Comparison of ENCODE assay signal across 1 cellular context in genomic region chr11:126113515-126113957, GRCh38.
A peak's percentile ranks its signal among the peaks of the same experiment; 100 is the strongest.
TF ChIP-seq lines count a peak whose summit lies in the region.

No MANE protein-coding gene starts in this region.

TF ChIP-seq in HepG2, 621 proteins besides CTCF, POLR2A, EP300 and RAD21 (continued from another document and continues in another):
- TF ChIP-seq ZNF512B (CRISPR knock-in tag; IDR thresholded peaks at IDR 0.05; ENCODE audit: borderline replicate concordance): no peak
- TF ChIP-seq CREM (IDR thresholded peaks at IDR 0.05): no peak
- TF ChIP-seq CREM (CRISPR knock-in tag; IDR thresholded peaks at IDR 0.05): no peak
- TF ChIP-seq HOXA3 (CRISPR knock-in tag; IDR thresholded peaks at IDR 0.05): peak; percentile 10; the same call in 1 of the 2 replicates
- TF ChIP-seq ZNF841 (CRISPR knock-in tag; IDR thresholded peaks at IDR 0.05; ENCODE audit: borderline replicate concordance): no peak
- no peak for TF ChIP-seq HBP1 (CRISPR knock-in tag; IDR thresholded peaks at IDR 0.05; ENCODE audit: low read depth)
- no peak for TF ChIP-seq IRF9 (CRISPR knock-in tag; IDR thresholded peaks at IDR 0.05; ENCODE audit: borderline replicate concordance)
- TF ChIP-seq ZNF101 (CRISPR knock-in tag; IDR thresholded peaks at IDR 0.05; ENCODE audit: borderline replicate concordance, low read depth): no peak
- TF ChIP-seq ZBTB25 (CRISPR knock-in tag; IDR thresholded peaks at IDR 0.05): no peak
- TF ChIP-seq ZMAT3 (CRISPR knock-in tag; conservative IDR thresholded peaks at IDR 0.05): no peak
- 0 out of 2 replicates have a peak, but pooled peaks have one; percentile 7 for TF ChIP-seq ZNF292 (CRISPR knock-in tag; IDR thresholded peaks at IDR 0.05; ENCODE audit: borderline replicate concordance, low read depth)
- peak; percentile 75; the same call in 1 of the 2 replicates for TF ChIP-seq MAX (IDR thresholded peaks at IDR 0.05)
- TF ChIP-seq KDM6A (CRISPR knock-in tag; IDR thresholded peaks at IDR 0.05; ENCODE audit: low read depth): no peak
- TF ChIP-seq MIXL1 (CRISPR knock-in tag; IDR thresholded peaks at IDR 0.05): no peak
- TF ChIP-seq DBP (CRISPR knock-in tag; IDR thresholded peaks at IDR 0.05; ENCODE audit: not compliant biosample characterization): no peak
- TF ChIP-seq ZNF7 (CRISPR knock-in tag; IDR thresholded peaks at IDR 0.05): no peak
- TF ChIP-seq NRL (CRISPR knock-in tag; IDR thresholded peaks at IDR 0.05; ENCODE audit: borderline replicate concordance): no peak
- no peak for TF ChIP-seq ZNF557 (CRISPR knock-in tag; IDR thresholded peaks at IDR 0.05)
- peak; percentile 54; the same call in 1 of the 2 replicates for TF ChIP-seq ZNF619 (CRISPR knock-in tag; IDR thresholded peaks at IDR 0.05)
- 0 out of 2 replicates have a peak, but pooled peaks have one; percentile 22 for TF ChIP-seq ZNF350 (CRISPR knock-in tag; IDR thresholded peaks at IDR 0.05; ENCODE audit: borderline replicate concordance, low read depth)
- no peak for TF ChIP-seq MAFK (conservative IDR thresholded peaks at IDR 0.05 in 1 of 2, IDR thresholded peaks at IDR 0.05 in 1 of 2; ENCODE audit: low read length in 2 of 2)
- no peak for TF ChIP-seq NAIF1 (CRISPR knock-in tag; IDR thresholded peaks at IDR 0.05; ENCODE audit: borderline replicate concordance)
- no peak for TF ChIP-seq ZBTB7A (CRISPR knock-in tag; IDR thresholded peaks at IDR 0.05)
- no peak for TF ChIP-seq ZNF547 (CRISPR knock-in tag; IDR thresholded peaks at IDR 0.05)
- no peak for TF ChIP-seq ZNF136 (CRISPR knock-in tag; IDR thresholded peaks at IDR 0.05; ENCODE audit: low read depth)
- no peak for TF ChIP-seq ZNF10 (CRISPR knock-in tag; IDR thresholded peaks at IDR 0.05; ENCODE audit: borderline replicate concordance, low read depth)
- no peak for TF ChIP-seq THAP11 (CRISPR knock-in tag; IDR thresholded peaks at IDR 0.05)
- TF ChIP-seq NBN (conservative IDR thresholded peaks at IDR 0.05): no peak
- TF ChIP-seq KDM2A (CRISPR knock-in tag; IDR thresholded peaks at IDR 0.05; ENCODE audit: borderline replicate concordance, low read depth): peak; percentile 34; the same call in 1 of the 2 replicates
- TF ChIP-seq ZNF326 (CRISPR knock-in tag; IDR thresholded peaks at IDR 0.05; ENCODE audit: borderline replicate concordance): no peak
- no peak for TF ChIP-seq UBTF (CRISPR knock-in tag; IDR thresholded peaks at IDR 0.05)
- 0 out of 2 replicates have a peak, but pooled peaks have one; percentile 21 for TF ChIP-seq HIVEP1 (CRISPR knock-in tag; IDR thresholded peaks at IDR 0.05)
- TF ChIP-seq ZNF709 (CRISPR knock-in tag; IDR thresholded peaks at IDR 0.05): no peak
- no peak for TF ChIP-seq WIZ (CRISPR knock-in tag; IDR thresholded peaks at IDR 0.05)
- TF ChIP-seq NCOA5 (CRISPR knock-in tag; IDR thresholded peaks at IDR 0.05): no peak
- TF ChIP-seq BRCA1 (CRISPR knock-in tag; IDR thresholded peaks at IDR 0.05): no peak
- no peak for TF ChIP-seq ZNF558 (CRISPR knock-in tag; IDR thresholded peaks at IDR 0.05; ENCODE audit: borderline replicate concordance)
- no peak for TF ChIP-seq ZBTB42 (CRISPR knock-in tag; IDR thresholded peaks at IDR 0.05)
- TF ChIP-seq ZFP91 (CRISPR knock-in tag; IDR thresholded peaks at IDR 0.05; ENCODE audit: borderline replicate concordance): no peak
- TF ChIP-seq AKAP8 (CRISPR knock-in tag; IDR thresholded peaks at IDR 0.05): no peak
- TF ChIP-seq KAT7 (CRISPR knock-in tag; IDR thresholded peaks at IDR 0.05; ENCODE audit: borderline replicate concordance): no peak
- TF ChIP-seq SIN3A (IDR thresholded peaks at IDR 0.05; ENCODE audit: borderline replicate concordance, low read depth, low read length): no peak
- TF ChIP-seq ZNF75D (CRISPR knock-in tag; IDR thresholded peaks at IDR 0.05; ENCODE audit: borderline replicate concordance): no peak
- peak; percentile 50 for TF ChIP-seq ZNF687 (CRISPR knock-in tag; IDR thresholded peaks at IDR 0.05)
- TF ChIP-seq ZNF576 (CRISPR knock-in tag; IDR thresholded peaks at IDR 0.05): no peak
- TF ChIP-seq TFDP2 (CRISPR knock-in tag; IDR thresholded peaks at IDR 0.05): no peak
- no peak for TF ChIP-seq NFYC (CRISPR knock-in tag; IDR thresholded peaks at IDR 0.05)
- TF ChIP-seq ZNF546 (CRISPR knock-in tag; conservative IDR thresholded peaks at IDR 0.05): no peak
- TF ChIP-seq DR1 (CRISPR knock-in tag; IDR thresholded peaks at IDR 0.05): no peak
- no peak for TF ChIP-seq CCDC6 (CRISPR knock-in tag; IDR thresholded peaks at IDR 0.05)
